Comparison of ENCODE assay signal across 1 cellular context in the genomic region with DNA sequence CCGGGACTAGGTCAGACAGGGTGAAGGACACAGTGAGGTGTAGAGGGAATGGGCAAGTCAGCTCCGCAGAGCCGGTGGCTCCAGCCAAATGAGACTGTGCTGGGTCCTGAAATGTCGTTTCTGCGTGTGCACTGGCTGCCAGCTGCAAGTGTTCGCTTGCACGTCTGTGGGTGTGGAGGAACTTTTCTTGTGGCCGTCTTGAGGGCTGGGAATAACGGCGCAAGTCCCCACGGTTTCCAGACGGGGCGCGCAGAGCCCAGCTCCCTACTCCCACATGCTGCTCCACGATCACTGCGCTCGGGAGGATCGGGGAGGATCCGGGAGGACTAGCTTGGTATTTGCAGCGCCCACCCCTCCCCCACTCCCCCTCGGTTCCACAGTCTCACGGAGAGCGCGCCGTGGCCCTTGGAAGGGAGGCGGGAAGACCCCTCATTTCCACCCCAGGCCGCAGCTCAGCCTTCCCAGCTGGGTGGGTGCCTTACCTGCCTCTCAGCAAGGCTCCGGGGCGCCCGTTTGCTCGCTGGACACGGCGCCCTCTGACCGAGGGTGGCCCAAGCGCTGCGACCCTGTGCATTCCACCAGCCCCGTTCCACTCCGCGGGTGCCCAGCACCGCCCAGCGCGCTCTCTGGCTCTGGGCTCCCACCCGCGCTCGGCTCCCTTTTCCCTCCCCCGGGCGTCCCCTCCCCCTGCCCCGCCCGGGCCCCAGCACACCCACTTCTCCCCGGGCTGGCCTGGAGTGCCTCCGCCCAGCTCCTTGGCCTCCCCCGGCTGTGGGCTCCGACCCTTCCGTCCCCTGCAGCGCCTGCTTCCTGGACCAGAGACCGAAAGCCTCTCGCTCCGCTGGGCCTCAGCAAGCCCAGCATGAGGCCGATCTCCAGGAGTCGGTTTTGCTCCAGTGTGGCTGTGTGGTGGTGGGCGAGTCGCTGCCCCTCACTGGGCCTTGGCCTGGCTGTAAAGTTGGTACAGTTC.
TF ChIP-seq lines count a peak whose summit lies in the region.

KCNE3 (minus strand) TSS at position 634 of the 970 bp plus-strand sequence. CDS start 9,986 bp downstream, outside the sequence.

TF ChIP-seq in K562, 482 proteins besides CTCF, POLR2A, EP300 and RAD21 (continued from another document and continues in another):
- TF ChIP-seq ZBTB49 (CRISPR knock-in tag; IDR thresholded peaks at IDR 0.05; ENCODE audit: borderline replicate concordance) (no peak), PHF20 (IDR thresholded peaks at IDR 0.05; ENCODE audit: partially characterized antibody) (peak; percentile 43), EGR1 (conservative IDR thresholded peaks at IDR 0.05) (peak; percentile 45; the same call in 1 of the 2 replicates), ZNF512 (tag; IDR thresholded peaks at IDR 0.05) (no peak), PYGO2 (tag; IDR thresholded peaks at IDR 0.05) (no peak), FUS (optimal IDR thresholded peaks at IDR 0.05; ENCODE audit: low read depth, low read length) (no peak), FOXA3 (CRISPR knock-in tag; conservative IDR thresholded peaks at IDR 0.05 in 1 of 2, IDR thresholded peaks at IDR 0.05 in 1 of 2) (no peak), JUND (IDR thresholded peaks at IDR 0.05; ENCODE audit: borderline replicate concordance, low read depth, low read length) (no peak), JUND (tag; IDR thresholded peaks at IDR 0.05; ENCODE audit: borderline replicate concordance, low read depth, low read length) (no peak), BACH1 (tag; IDR thresholded peaks at IDR 0.05) (no peak), RBFOX2 (IDR thresholded peaks at IDR 0.05; ENCODE audit: low read depth, low read length) (peak; percentile 55), ZBTB8A (IDR thresholded peaks at IDR 0.05; ENCODE audit: partially characterized antibody) (no peak), TFAM (CRISPR knock-in tag; conservative IDR thresholded peaks at IDR 0.05) (no peak), RNF2 (IDR thresholded peaks at IDR 0.05) (peak; percentile 37; the same call in 1 of the 2 replicates), KAT8 (IDR thresholded peaks at IDR 0.05; ENCODE audit: low read depth) (no peak), NR0B1 (IDR thresholded peaks at IDR 0.05; ENCODE audit: partially characterized antibody) (no peak), POLR2G (IDR thresholded peaks at IDR 0.05; ENCODE audit: low read depth, low read length) (peak; percentile 64), DPF2 (IDR thresholded peaks at IDR 0.05) (no peak), ZNF589 (CRISPR knock-in tag; IDR thresholded peaks at IDR 0.05; ENCODE audit: low read depth) (no peak), ZNF175 (CRISPR knock-in tag; IDR thresholded peaks at IDR 0.05; ENCODE audit: low read depth) (no peak), RBM14 (IDR thresholded peaks at IDR 0.05; ENCODE audit: borderline replicate concordance, insufficient read depth, low read depth, low read length) (no peak), ZNF24 (IDR thresholded peaks at IDR 0.05) (no peak), RREB1 (CRISPR knock-in tag; IDR thresholded peaks at IDR 0.05) (0 out of 2 replicates have a peak, but pooled peaks have one; percentile 53), NRF1 (conservative IDR thresholded peaks at IDR 0.05 in 1 of 2, IDR thresholded peaks at IDR 0.05 in 1 of 2) (0 out of 4 replicates have a peak, but pooled peaks have one; percentile 13 to 23), ZNF57 (CRISPR knock-in tag; IDR thresholded peaks at IDR 0.05) (no peak), ZNF644 (tag; IDR thresholded peaks at IDR 0.05; ENCODE audit: low read depth) (0 out of 2 replicates have a peak, but pooled peaks have one; percentile 30), HDAC6 (IDR thresholded peaks at IDR 0.05; ENCODE audit: low read depth, low read length) (no peak), MYBL2 (IDR thresholded peaks at IDR 0.05; ENCODE audit: low read depth) (no peak), MYBL2 (CRISPR knock-in tag; IDR thresholded peaks at IDR 0.05; ENCODE audit: borderline replicate concordance) (no peak), MCM7 (IDR thresholded peaks at IDR 0.05) (no peak), PRMT5 (CRISPR knock-in tag; IDR thresholded peaks at IDR 0.05) (no peak), FOXM1 (IDR thresholded peaks at IDR 0.05; ENCODE audit: low read depth) (no peak), FOXM1 (CRISPR knock-in tag; IDR thresholded peaks at IDR 0.05; ENCODE audit: low read depth) (no peak), ZNF12 (CRISPR knock-in tag; IDR thresholded peaks at IDR 0.05) (no peak), TFAP4 (CRISPR knock-in tag; IDR thresholded peaks at IDR 0.05; ENCODE audit: borderline replicate concordance) (peak; percentile 16; the same call in 1 of the 2 replicates), THRAP3 (IDR thresholded peaks at IDR 0.05; ENCODE audit: borderline replicate concordance) (no peak), ATF1 (CRISPR knock-in tag; IDR thresholded peaks at IDR 0.05) (no peak), ATF1 (tag; IDR thresholded peaks at IDR 0.05) (no peak), POLR3G (IDR thresholded peaks at IDR 0.05; ENCODE audit: extremely low read depth, insufficient read length, insufficient replicate concordance) (no peak), ZNF41 (CRISPR knock-in tag; conservative IDR thresholded peaks at IDR 0.05) (no peak), CTCFL (IDR thresholded peaks at IDR 0.05; ENCODE audit: borderline replicate concordance, insufficient read depth, low read depth, low read length, poor library complexity, severe bottlenecking) (no peak), TARDBP (IDR thresholded peaks at IDR 0.05) (no peak), CBX1 (IDR thresholded peaks at IDR 0.05; ENCODE audit: low read depth) (0 out of 2 replicates have a peak, but pooled peaks have one; percentile 42)
- TF ChIP-seq, protein P1, sequence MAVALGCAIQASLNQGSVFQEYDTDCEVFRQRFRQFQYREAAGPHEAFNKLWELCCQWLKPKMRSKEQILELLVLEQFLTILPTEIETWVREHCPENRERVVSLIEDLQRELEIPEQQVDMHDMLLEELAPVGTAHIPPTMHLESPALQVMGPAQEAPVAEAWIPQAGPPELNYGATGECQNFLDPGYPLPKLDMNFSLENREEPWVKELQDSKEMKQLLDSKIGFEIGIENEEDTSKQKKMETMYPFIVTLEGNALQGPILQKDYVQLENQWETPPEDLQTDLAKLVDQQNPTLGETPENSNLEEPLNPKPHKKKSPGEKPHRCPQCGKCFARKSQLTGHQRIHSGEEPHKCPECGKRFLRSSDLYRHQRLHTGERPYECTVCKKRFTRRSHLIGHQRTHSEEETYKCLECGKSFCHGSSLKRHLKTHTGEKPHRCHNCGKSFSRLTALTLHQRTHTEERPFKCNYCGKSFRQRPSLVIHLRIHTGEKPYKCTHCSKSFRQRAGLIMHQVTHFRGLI (CRISPR knock-in tag; IDR thresholded peaks at IDR 0.05): no peak
- TF ChIP-seq, protein P2, sequence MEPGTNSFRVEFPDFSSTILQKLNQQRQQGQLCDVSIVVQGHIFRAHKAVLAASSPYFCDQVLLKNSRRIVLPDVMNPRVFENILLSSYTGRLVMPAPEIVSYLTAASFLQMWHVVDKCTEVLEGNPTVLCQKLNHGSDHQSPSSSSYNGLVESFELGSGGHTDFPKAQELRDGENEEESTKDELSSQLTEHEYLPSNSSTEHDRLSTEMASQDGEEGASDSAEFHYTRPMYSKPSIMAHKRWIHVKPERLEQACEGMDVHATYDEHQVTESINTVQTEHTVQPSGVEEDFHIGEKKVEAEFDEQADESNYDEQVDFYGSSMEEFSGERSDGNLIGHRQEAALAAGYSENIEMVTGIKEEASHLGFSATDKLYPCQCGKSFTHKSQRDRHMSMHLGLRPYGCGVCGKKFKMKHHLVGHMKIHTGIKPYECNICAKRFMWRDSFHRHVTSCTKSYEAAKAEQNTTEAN (CRISPR knock-in tag; IDR thresholded peaks at IDR 0.05): no peak
